16 cellular contexts compared by ENCODE assay signal in the genomic region with DNA sequence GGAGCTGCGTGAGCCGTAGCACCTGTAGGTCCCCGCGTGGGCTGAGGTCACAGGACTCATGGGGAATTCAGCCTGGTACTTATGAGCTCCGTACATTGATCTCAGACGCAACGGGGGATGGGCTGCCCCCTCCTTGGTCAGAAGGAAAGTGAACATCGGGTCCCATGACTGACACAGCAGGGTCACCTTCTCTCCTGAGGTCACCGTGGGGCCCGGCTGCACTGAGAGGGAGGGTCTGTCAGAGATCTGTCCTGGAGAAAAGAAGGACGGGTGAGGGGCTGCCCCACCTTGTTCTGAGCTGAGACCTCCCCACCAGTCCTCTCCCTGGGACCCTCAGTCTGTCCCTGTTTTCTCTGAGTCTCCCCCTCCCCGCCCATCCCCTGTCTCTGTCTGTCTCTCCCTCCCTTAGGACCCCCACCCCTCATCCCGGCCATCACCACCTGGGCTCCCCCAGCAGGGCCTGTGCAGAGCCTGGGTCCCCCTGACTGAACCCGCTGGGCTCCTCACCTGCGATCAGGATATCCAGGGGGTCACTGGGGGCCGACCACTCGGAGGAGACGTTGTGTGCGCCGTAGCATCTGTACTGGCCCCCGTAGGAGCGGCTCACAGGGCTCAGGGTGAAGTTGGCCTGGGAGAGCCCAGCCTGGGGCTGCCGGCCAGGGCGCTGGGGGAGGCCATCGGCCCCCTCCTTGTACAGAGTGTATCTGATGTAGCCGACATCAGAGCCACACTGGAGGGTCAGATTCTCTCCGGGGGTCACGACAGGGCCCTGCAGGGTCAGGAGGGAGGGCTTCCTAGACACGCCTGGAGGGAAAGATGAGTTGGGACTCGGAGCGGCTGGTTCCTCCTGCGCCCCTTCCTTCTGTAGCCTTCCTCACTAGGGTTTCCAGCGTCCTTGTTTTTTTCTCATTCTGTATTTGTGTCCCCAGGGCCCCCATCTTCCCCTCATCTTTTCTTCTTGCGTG. TPM values are rescaled to one million over a fixed set of nuclear protein-coding genes. Genes with fewer than 3 reads are reported as not detected.
A peak's percentile ranks its signal among the peaks of the same experiment; 100 is the strongest.
DNase-seq lines count a peak whose midpoint lies in the region; ATAC-seq and TF ChIP-seq lines count a peak whose summit lies in the region.
"Had no signal": no experiment of that assay in that cellular context is flagged by ENCODE, and none has a peak within 500 bp of the region (broad histone marks: within the 10 kb centered on the region; RNA-seq: fewer than 3 reads in every experiment).

No MANE protein-coding gene starts in this region.

- WGBS in right cardiac atrium, result 71% methylated on average over 34 of the region's 34 CpGs

- no peaks in the 10 kb centered on the region for H3K27me3 Mint-ChIP-seq in naive B cell
- no peaks in the 10 kb centered on the region for H3K27me3 Mint-ChIP-seq in stimulated activated naive B cell treated with anti-CD40 and anti-IgM and Interleukin-4, amounts not matched to agents 10 μg/mL and 1 μg/mL and 100 μg/mL, for 72 hours

- H3K27ac Mint-ChIP-seq in naive B cell, result peak overlapping the region in 4 of 6 donors; percentile 81 to 91 (median 89)
- H3K27ac Mint-ChIP-seq in stimulated activated naive B cell treated with anti-CD40 and anti-IgM and Interleukin-4, amounts not matched to agents 10 μg/mL and 1 μg/mL and 100 μg/mL, for 72 hours, result peak overlapping the region; percentile 54

- no peak overlapping the region for H3K27ac ChIP-seq in coronary artery
- no peak overlapping the region for H3K27ac ChIP-seq in right cardiac atrium (ENCODE audit: low read length)
- H3K27ac ChIP-seq: A549 had no signal

- DNase-seq in GM10248 (ENCODE audit: extremely low spot score) (peak; percentile 17), coronary artery (ENCODE audit: low spot score) (peak; percentile 50), naive B cell (no peak), EL (no peak), right cardiac atrium (no peak), middle frontal gyrus (ENCODE audit: extremely low spot score, low spot score) (no peak)
- DNase-seq in stimulated activated naive B cell treated with anti-CD40 and anti-IgM and Interleukin-4, amounts not matched to agents 10 μg/mL and 1 μg/mL and 100 μg/mL, for 72 hours, result no peak
- DNase-seq: CD4-positive, CD25-positive, alpha-beta regulatory T cell; DMS53 had no signal

- TF ChIP-seq CTCF in GM10248 (IDR thresholded peaks at IDR 0.05; ENCODE audit: control extremely low read depth, extremely low read depth, low read depth, missing control alignments), result no peak
- no peak for TF ChIP-seq CTCF in coronary artery (IDR thresholded peaks at IDR 0.05)

- H3K4me3 Mint-ChIP-seq in naive B cell, result peak overlapping the region in 4 of 8 donors; percentile 12 to 63 (median 41)
- H3K4me3 Mint-ChIP-seq in stimulated activated naive B cell treated with anti-CD40 and anti-IgM and Interleukin-4, amounts not matched to agents 10 μg/mL and 1 μg/mL and 100 μg/mL, for 72 hours, result peak overlapping the region; percentile 29 to 59

- ATAC-seq in naive B cell (ENCODE audit: low read depth in 2 of 2) (no peak), right cardiac atrium (no peak), GM21786 (IDR thresholded peaks at IDR 0.05; ENCODE audit: unreplicated experiment) (no peak)
- ATAC-seq in stimulated activated naive B cell treated with anti-CD40 and anti-IgM and Interleukin-4, amounts not matched to agents 10 μg/mL and 1 μg/mL and 100 μg/mL, for 72 hours (replicated peaks), result no peak
- ATAC-seq: A549 had no signal

- H3K27me3 ChIP-seq in right cardiac atrium (ENCODE audit: control insufficient read depth, insufficient read depth), result no peaks in the 10 kb centered on the region

- H3K9me3 ChIP-seq in right cardiac atrium (ENCODE audit: control insufficient read depth, low read length), result no peaks in the 10 kb centered on the region
- H3K9me3 ChIP-seq: A549, HAP-1 had no signal

- CTCF ChIA-PET in GM10248 (lab: Yijun Ruan, JAX), result interaction anchor here (1.7 kb wide), 1 partner anchor 54 kb away, joined by 5 read pairs; no protein-coding TSS in a partner anchor

- H3K36me3 Mint-ChIP-seq in naive B cell, result no peaks in the 10 kb centered on the region
- H3K36me3 Mint-ChIP-seq in stimulated activated naive B cell treated with anti-CD40 and anti-IgM and Interleukin-4, amounts not matched to agents 10 μg/mL and 1 μg/mL and 100 μg/mL, for 72 hours, result peaks cover 0 to 2% of the 10 kb centered on the region in 2 donors
- H3K36me3 Mint-ChIP-seq: CD4-positive, CD25-positive, alpha-beta regulatory T cell had no signal

- H3K9me3 Mint-ChIP-seq in naive B cell, result no peaks in the 10 kb centered on the region
- peaks cover 0 to 1% of the 10 kb centered on the region in 2 donors for H3K9me3 Mint-ChIP-seq in stimulated activated naive B cell treated with anti-CD40 and anti-IgM and Interleukin-4, amounts not matched to agents 10 μg/mL and 1 μg/mL and 100 μg/mL, for 72 hours

- POLR2A ChIA-PET in GM10248 (lab: Yijun Ruan, JAX), result no interaction called here

- H3K4me3 ChIP-seq in coronary artery (no peak overlapping the region), right cardiac atrium (ENCODE audit: low read length) (no peak overlapping the region)
- H3K4me3 ChIP-seq: A549, HAP-1 had no signal

- no peaks in the 10 kb centered on the region for H3K4me1 ChIP-seq in right cardiac atrium (ENCODE audit: control insufficient read depth, insufficient read depth, low read length)
- H3K4me1 ChIP-seq: A549, HAP-1 had no signal

- H3K4me1 Mint-ChIP-seq in naive B cell, result peaks cover 59 to 88% (median 73%) of the 10 kb centered on the region in 3 donors
- H3K4me1 Mint-ChIP-seq in stimulated activated naive B cell treated with anti-CD40 and anti-IgM and Interleukin-4, amounts not matched to agents 10 μg/mL and 1 μg/mL and 100 μg/mL, for 72 hours, result peaks cover 63 to 89% of the 10 kb centered on the region in 2 donors

- intact Hi-C loops in right cardiac atrium (cut with DNase I), result no loop called here

RNA-seq across cellular contexts. Expression of a gene that starts 1.8 kb away (rescaled TPM):
- polyA plus RNA-seq in naive B cell (ENCODE audit: low read depth in 6 of 6), result 10 to 100 TPM in 3 of 6 donors, 1 to 10 TPM in 3; 7.1 to 25.7 (median 10.3) TPM
- total RNA-seq in right cardiac atrium, result not detected
- polyA plus RNA-seq in right cardiac atrium, result not detected
- total RNA-seq: CD4-positive, CD25-positive, alpha-beta regulatory T cell; H1; HT1080 had no signal
- polyA plus RNA-seq: A549; AG04450; BJ; CD4-positive, CD25-positive, alpha-beta regulatory T cell; H1 had no signal

RNA-seq across cellular contexts. Expression of a gene that starts 24.2 kb away (rescaled TPM):
- polyA plus RNA-seq in naive B cell (ENCODE audit: low read depth in 6 of 6) (1 to 10 TPM in 1 of 6 donors, under 1 TPM in 3, not detected in 2; 0.29 to 1.1 (median 0.76) TPM), right cardiac atrium (0.61 TPM)
- total RNA-seq in right cardiac atrium, result 1 to 10 TPM; 1.7 to 2.7 (median 2.2) TPM
- total RNA-seq: CD4-positive, CD25-positive, alpha-beta regulatory T cell; H1; HT1080 had no signal
- polyA plus RNA-seq: A549, AG04450, BJ, H1 had no signal

RNA-seq across cellular contexts. Expression of a gene that starts 27.6 kb away (rescaled TPM):
- 100 to 1,000 TPM; 129 to 246 (median 160) TPM for polyA plus RNA-seq in naive B cell (ENCODE audit: low read depth in 6 of 6)
- 1 to 10 TPM; 6.8 to 9.1 (median 8.1) TPM for total RNA-seq in right cardiac atrium
- polyA plus RNA-seq in right cardiac atrium, result 2.9 TPM
- total RNA-seq: H1, HT1080 had no signal
- polyA plus RNA-seq: A549, AG04450, BJ had no signal

RNA-seq across cellular contexts. Expression of a gene that starts 56.3 kb away (rescaled TPM):
- polyA plus RNA-seq in naive B cell (ENCODE audit: low read depth in 6 of 6) (1 to 10 TPM in 2 of 6 donors, under 1 TPM in 3, not detected in 1; 0.36 to 1.6 (median 0.76) TPM), right cardiac atrium (1.9 TPM)
- 1 to 10 TPM; 2.8 to 5.0 (median 4.8) TPM for total RNA-seq in right cardiac atrium
- total RNA-seq: CD4-positive, CD25-positive, alpha-beta regulatory T cell; H1; HT1080 had no signal
- polyA plus RNA-seq: A549, AG04450, BJ, H1 had no signal

Comparison
In these comparisons a context has a peak if more than half of its experiments do, and no peak if none do; other contexts are left out.
1. DNase-seq: peak in GM10248 (single experiment) and coronary artery (single experiment); none in naive B cell (single experiment), stimulated activated naive B cell treated with anti-CD40 and anti-IgM and Interleukin-4, amounts not matched to agents 10 μg/mL and 1 μg/mL and 100 μg/mL, for 72 hours (single experiment), EL (single experiment), right cardiac atrium (0 of 3) and middle frontal gyrus (single experiment).
2. RNA of a gene that starts 27.6 kb away (polyA plus RNA-seq): 129 to 246 TPM in naive B cell; 2.9 TPM in right cardiac atrium (single experiment); every median in the first group is over 10 times any median in the second.